8 cellular contexts compared by ENCODE assay signal in the genomic region with DNA sequence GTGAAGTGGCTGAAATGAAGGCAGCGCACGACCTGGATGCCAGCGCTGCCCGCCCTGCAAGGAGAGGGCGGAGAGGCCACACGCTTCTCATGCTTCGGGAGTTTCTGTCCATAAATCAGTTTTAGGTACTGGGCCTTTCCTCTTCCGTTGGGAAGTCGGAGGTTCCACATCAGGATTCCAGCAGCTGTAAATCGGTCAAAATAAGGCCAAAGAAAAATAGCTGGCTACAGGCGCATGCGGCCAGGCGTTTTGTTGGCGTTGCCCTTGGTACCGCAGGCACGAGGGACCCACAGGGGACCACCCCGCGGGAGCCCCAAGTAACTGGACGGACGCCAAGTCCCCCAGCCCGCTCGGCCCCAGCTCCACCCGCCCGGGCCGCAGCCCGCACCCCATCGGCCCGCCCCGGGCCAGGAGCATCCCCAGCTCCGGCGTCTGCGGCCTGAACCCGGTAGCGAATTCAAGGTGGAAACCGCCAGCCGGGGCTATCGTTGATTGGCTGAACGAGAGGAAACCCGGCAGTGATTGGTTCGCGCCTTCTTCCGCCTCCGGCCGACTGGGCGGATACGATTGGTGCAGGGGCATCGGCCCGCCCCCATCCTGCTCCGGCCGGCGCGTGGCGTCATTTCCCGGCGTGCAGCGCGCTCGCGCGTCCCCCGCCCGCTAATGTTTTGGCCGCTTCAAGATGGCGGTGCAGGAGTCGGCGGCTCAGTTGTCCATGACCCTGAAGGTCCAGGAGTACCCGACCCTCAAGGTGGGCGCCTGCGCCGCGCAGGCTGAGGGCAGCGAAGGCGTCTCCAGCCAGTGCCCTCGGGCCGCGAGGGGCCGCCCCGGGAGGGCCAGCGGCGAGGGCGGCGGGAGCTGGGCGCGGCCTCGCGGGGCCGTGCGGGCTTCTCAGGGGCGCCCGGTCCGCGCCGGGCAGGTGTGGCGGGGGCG. TPM values are rescaled to one million over a fixed set of nuclear protein-coding genes. Genes with fewer than 3 reads are reported as not detected.
DNase-seq lines count a peak whose midpoint lies in the region; ATAC-seq, FAIRE-seq and TF ChIP-seq lines count a peak whose summit lies in the region.

MAEA (plus strand) TSS at position 660 of the 933 bp plus-strand sequence; CDS start at position 683, 23 bp downstream.

- 2% methylated on average over 62 of the region's 95 CpGs; no CpG with 5 or more reads in 1 of the 2 experiments for WGBS in H1 (ENCODE audit: extremely low coverage in 1 of 2, insufficient coverage in 1 of 2, insufficient read length in 1 of 2, insufficient replicate concordance in 2 of 2, low coverage in 1 of 2, low lambda C conversion rate in 2 of 2, missing lambda C conversion rate in 1 of 2), 2 experiments

- H3K4me1 Mint-ChIP-seq in memory B cell, result peaks cover 29% of the 10 kb centered on the region

- no peak within 1 kb of the TSS for H3K14ac ChIP-seq in H1 (ENCODE audit: insufficient read length)

- no peaks in the 10 kb centered on the region for H3K27me3 Mint-ChIP-seq in memory B cell

- H3K4me3 ChIP-seq in H1 (ENCODE audit: extremely low read depth in 1 of 4, insufficient read depth in 2 of 4, low read depth in 3 of 4, low read length in 4 of 4), result peak within 1 kb of the TSS; percentile 91 to 97 (median 92)

- H3K79me1 ChIP-seq in H1 (ENCODE audit: low read depth, low read length), result peaks cover 17% of the 10 kb centered on the region

- POLR2A ChIA-PET in H1 (lab: Charles Lee; ENCODE audit: partially characterized antibody), result interaction anchor here (0.6 to 3.2 kb wide), 12 partner anchors 9 to 207 kb away, joined by 3 to 13 read pairs (median 4); partner anchors contain the start of genes CTBP1 and UVSSA

- ATAC-seq in GM21367 (IDR thresholded peaks at IDR 0.05; ENCODE audit: unreplicated experiment) (peak; percentile 91), memory B cell (ENCODE audit: low read depth) (peak; percentile 95)

- no peak for TF ChIP-seq EP300 in H1 (IDR thresholded peaks at IDR 0.05; ENCODE audit: borderline replicate concordance in 1 of 2, low read depth in 2 of 2, low read length in 2 of 2)

- no peak within 1 kb of the TSS; the same call in 1 of the 2 replicates for H2AK5ac ChIP-seq in H1 (ENCODE audit: low read depth, low read length)

- DNase-seq in COLO829 (ENCODE audit: low spot score) (peak; percentile 95), HTR-8/SVneo (ENCODE audit: insufficient read length, low spot score) (peak; percentile 99), NOMO-1 treated with dmso at 0.1 percent for 144 hours (lab: John Stamatoyannopoulos, UW; ENCODE audit: unreplicated experiment) (peak; percentile 96), H1 (ENCODE audit: low read depth in 1 of 2, low spot score in 2 of 2) (peak; percentile 85 to 95), memory B cell (ENCODE audit: low spot score in 2 of 2) (peak; percentile 92 to 95)
- DNase-seq in activated CD8-positive, alpha-beta memory T cell treated with anti-CD3 and anti-CD28 coated beads for 48 hours (ENCODE audit: low read depth in 2 of 3, low spot score in 2 of 3), result peak; percentile 86 to 95 (median 93)
- peak; percentile 92 for DNase-seq in stimulated activated CD8-positive, alpha-beta memory T cell treated with anti-CD3 and anti-CD28 coated beads, Interleukin-12 subunit alpha, Interleukin-12 subunit beta, amount 100 ng/mL, for 24 hours (ENCODE audit: extremely low read depth)

- H3K23ac ChIP-seq in H1 (ENCODE audit: insufficient read length), result peak within 1 kb of the TSS; percentile 75

- H3K9me3 ChIP-seq in H1 (ENCODE audit: insufficient read depth in 2 of 2, low read depth in 1 of 2, low read length in 1 of 2), result no peaks in the 10 kb centered on the region

- H2BK15ac ChIP-seq in H1 (ENCODE audit: low read length), result no peak within 1 kb of the TSS

- no peak within 1 kb of the TSS for H2BK20ac ChIP-seq in H1 (ENCODE audit: low read length)

- H3K56ac ChIP-seq in H1 (replicated peaks; ENCODE audit: insufficient read length, low read depth, low read length), result peak within 1 kb of the TSS; percentile 78

- peaks cover 33 to 48% of the 10 kb centered on the region in 2 experiments for H3K79me2 ChIP-seq in H1 (ENCODE audit: control insufficient read depth in 1 of 2, insufficient read depth in 2 of 2, low read length in 2 of 2)

- H2AFZ ChIP-seq in H1 (ENCODE audit: low read length), result 0 out of 2 replicates have a peak within 1 kb of the TSS, but pooled peaks have one; percentile 16

- peak within 1 kb of the TSS; percentile 51 for H4K91ac ChIP-seq in H1 (replicated peaks; ENCODE audit: insufficient read length, low read length)

- H4K8ac ChIP-seq in H1 (ENCODE audit: extremely low read depth, insufficient read depth, low read length), result peak within 1 kb of the TSS; percentile 98

- peak; percentile 95 for FAIRE-seq in HTR-8/SVneo (lab: Jason Lieb, UNC)
- peak; percentile 55 for FAIRE-seq in H1 (lab: Jason Lieb, UNC)

- H3K23me2 ChIP-seq in H1 (ENCODE audit: low read depth, low read length), result peaks cover 8% of the 10 kb centered on the region; the same call in 1 of the 2 replicates

- H3K4me2 ChIP-seq in H1 (ENCODE audit: insufficient read depth in 1 of 2, low read depth in 2 of 2, low read length in 2 of 2), result peak within 1 kb of the TSS; percentile 95 to 98

- H4K5ac ChIP-seq in H1 (ENCODE audit: insufficient read length, low read depth, low read length), result peak within 1 kb of the TSS; percentile 67

- peak within 1 kb of the TSS; percentile 95 to 99 (median 96) for H3K9ac ChIP-seq in H1 (replicated peaks in 1 of 4; ENCODE audit: extremely low read depth in 1 of 4, low read depth in 3 of 4, low read length in 3 of 4)

- H4K20me1 ChIP-seq in H1 (replicated peaks in 1 of 2; ENCODE audit: control insufficient read depth in 1 of 2, insufficient read depth in 2 of 2, low read length in 2 of 2), result peaks cover 18% of the 10 kb centered on the region in 2 experiments

- H3K18ac ChIP-seq in H1 (ENCODE audit: extremely low read depth, low read length), result peak within 1 kb of the TSS; percentile 1; the same call in 1 of the 2 replicates

- H3K9me3 Mint-ChIP-seq in memory B cell, result peaks cover 4% of the 10 kb centered on the region

- TF ChIP-seq RAD21 in H1 (IDR thresholded peaks at IDR 0.05 in 1 of 2, conservative IDR thresholded peaks at IDR 0.05 in 1 of 2; ENCODE audit: low read depth in 2 of 2, low read length in 2 of 2), result no peak

- peak within 1 kb of the TSS; percentile 27; the same call in 1 of the 2 replicates for H2BK12ac ChIP-seq in H1 (ENCODE audit: low read depth, low read length)

- TF ChIP-seq CTCF in H1 (IDR thresholded peaks at IDR 0.05; ENCODE audit: control extremely low read depth in 1 of 3, insufficient read depth in 1 of 3, low read depth in 1 of 3, low read length in 3 of 3), result no peak

- H3K27me3 ChIP-seq in H1 (replicated peaks in 1 of 4; ENCODE audit: control insufficient read depth in 3 of 4, extremely low read depth in 1 of 4, insufficient read depth in 3 of 4, low read length in 3 of 4), result 0 out of 7 replicates have a peak, but pooled peaks cover 0 to under 1% (median 0%) of the 10 kb centered on the region in 4 experiments

- peak within 1 kb of the TSS; percentile 90 for H3K27ac Mint-ChIP-seq in memory B cell

- H3K36me3 Mint-ChIP-seq in memory B cell, result peaks cover 4% of the 10 kb centered on the region

- TF ChIP-seq POLR2A in H1 (IDR thresholded peaks at IDR 0.05; ENCODE audit: control extremely low read depth in 1 of 2, low read depth in 2 of 2, low read length in 2 of 2), result peak in 1 of 2 experiments; percentile 91; a peak in 2 of 3 replicates

- H3K4ac ChIP-seq in H1 (replicated peaks; ENCODE audit: insufficient read length, low read depth, low read length), result no peak within 1 kb of the TSS

- CTCF ChIA-PET in H1 (lab: Charles Lee; ENCODE audit: partially characterized antibody), result interaction anchor here (1.1 to 1.7 kb wide), 2 partner anchors 29 to 66 kb away, joined by 3 to 4 read pairs; no protein-coding TSS in a partner anchor

- peak within 1 kb of the TSS; percentile 89 for H3K4me3 Mint-ChIP-seq in memory B cell

- H3K27ac ChIP-seq in H1 (ENCODE audit: low read depth, low read length), result peak within 1 kb of the TSS; percentile 93

- no peaks in the 10 kb centered on the region for H3K36me3 ChIP-seq in H1 (ENCODE audit: control insufficient read depth in 2 of 4, insufficient read depth in 4 of 4, low read length in 3 of 4)

- H2BK120ac ChIP-seq in H1 (replicated peaks; ENCODE audit: low read depth, low read length), result no peak within 1 kb of the TSS

- peaks cover 2 to 16% (median 7%) of the 10 kb centered on the region in 4 experiments for H3K4me1 ChIP-seq in H1 (replicated peaks in 1 of 4; ENCODE audit: control insufficient read depth in 3 of 4, insufficient read depth in 4 of 4, low read length in 3 of 4)

- peak within 1 kb of the TSS; percentile 73 for H2BK5ac ChIP-seq in H1 (ENCODE audit: low read depth, low read length)

TF ChIP-seq in H1, 55 proteins besides CTCF, POLR2A, EP300 and RAD21 (continues in another document):
- TF ChIP-seq BRCA1 (IDR thresholded peaks at IDR 0.05; ENCODE audit: low read depth, low read length) (no peak), RXRA (IDR thresholded peaks at IDR 0.05; ENCODE audit: insufficient read depth, low read depth, low read length) (no peak), ATF2 (IDR thresholded peaks at IDR 0.05; ENCODE audit: low read length) (no peak), SUZ12 (IDR thresholded peaks at IDR 0.05; ENCODE audit: low read length) (no peak), CEBPB (IDR thresholded peaks at IDR 0.05; ENCODE audit: low read depth, low read length) (no peak), GTF2F1 (IDR thresholded peaks at IDR 0.05; ENCODE audit: borderline replicate concordance, low read depth, low read length) (no peak; the same call in 1 of the 2 replicates), HDAC6 (IDR thresholded peaks at IDR 0.05; ENCODE audit: low read depth, low read length) (no peak)

RNA-seq across cellular contexts. Expression of gene MAEA, which starts in this region (rescaled TPM):
- total RNA-seq in H1 (2021; fragmentation: NEBNext Ultra II Directional; extraction: Animal tissue kit (Norgen Biotek cat#: 25700)), result 75.3 and 75.8 TPM in 2 replicates
- 133 and 166 TPM in 2 replicates for polyA plus RNA-seq in H1 (2011; rRNA removed)
- polyA plus RNA-seq in H1 (2011; cell fraction: cytosol; rRNA removed), result 136 TPM
- 178 TPM for polyA plus RNA-seq in H1 (2011; cell fraction: nucleus; rRNA removed)
- polyA plus RNA-seq in H1 (2012, experiment 1 of 2), result 65.1 to 86.6 TPM (median 84.3 TPM) in 4 replicates
- polyA plus RNA-seq in H1 (2012, experiment 2 of 2), result 68.5 TPM
- polyA plus RNA-seq in H1 (2013, experiment 1 of 2), result 51.3 TPM
- 48.3 TPM for polyA plus RNA-seq in H1 (2013, experiment 2 of 2)
- 55.7 and 65.9 TPM in 2 replicates for polyA minus RNA-seq in H1 (2011; rRNA and poly(A)+ RNA removed)
- 67.3 TPM for polyA minus RNA-seq in H1 (2011; cell fraction: cytosol; rRNA and poly(A)+ RNA removed)
- 68.6 TPM for polyA minus RNA-seq in H1 (2011; cell fraction: nucleus; rRNA and poly(A)+ RNA removed)

Comparison
In these comparisons a context has a peak if more than half of its experiments do, and no peak if none do; other contexts are left out.
1. Peak in every context shown above with its lines: DNase-seq, ATAC-seq, H3K4me3 ChIP-seq and H3K27ac ChIP-seq.